ENCODE assay signal across 10 cellular contexts in the genomic region with DNA sequence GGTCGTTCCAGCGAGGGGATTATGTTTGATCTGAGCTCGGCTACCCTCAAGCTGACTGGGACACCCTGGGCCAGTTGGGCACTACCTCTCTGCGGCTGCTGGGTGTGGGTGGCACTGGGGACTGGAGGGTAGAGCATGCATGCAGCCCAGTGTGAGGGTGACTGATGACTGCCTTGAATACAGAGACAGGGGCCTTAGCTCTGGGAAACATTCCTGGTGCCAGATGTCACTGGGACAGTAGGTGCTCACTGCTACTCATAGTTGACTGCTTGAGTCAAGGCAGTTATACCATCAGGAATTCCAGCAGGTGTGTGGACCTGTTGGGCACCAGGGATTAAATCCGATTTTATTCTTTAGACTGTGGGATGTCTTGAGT. TPM values are rescaled to one million over a fixed set of nuclear protein-coding genes. Genes with fewer than 3 reads are reported as not detected.
A peak's percentile ranks its signal among the peaks of the same experiment; 100 is the strongest.
DNase-seq lines count a peak whose midpoint lies in the region; ATAC-seq, FAIRE-seq and TF ChIP-seq lines count a peak whose summit lies in the region.
"Had no signal": no experiment of that assay in that cellular context is flagged by ENCODE, and none has a peak within 500 bp of the region (broad histone marks: within the 10 kb centered on the region; RNA-seq: fewer than 3 reads in every experiment).

No MANE protein-coding gene starts in this region.

- peaks cover 16% of the 10 kb centered on the region for H3K79me2 ChIP-seq in SK-N-SH (ENCODE audit: insufficient read depth)

- no peaks in the 10 kb centered on the region for H3K9me3 ChIP-seq in SK-N-SH

- CTCF ChIA-PET in SK-N-SH (lab: Yijun Ruan, JAX) = interaction anchor here (0.7 to 1.2 kb wide), 4 partner anchors 10 to 29 kb away, joined by 3 to 5 read pairs (median 4); no protein-coding TSS in a partner anchor

- TF ChIP-seq EP300 in SK-N-SH (IDR thresholded peaks at IDR 0.05; ENCODE audit: borderline replicate concordance in 1 of 2, low read depth in 1 of 2, low read length in 1 of 2) = no peak

- ATAC-seq in stimulated activated memory B cell treated with anti-CD40 and anti-IgM and Interleukin-4, amounts not matched to agents 10 μg/mL and 1 μg/mL and 100 μg/mL, for 72 hours = no peak

- H2AFZ ChIP-seq in SK-N-SH (ENCODE audit: low read depth) = peak overlapping the region; percentile 99

- peaks cover 32% of the 10 kb centered on the region for H3K4me1 Mint-ChIP-seq in activated T-cell treated with anti-CD3 and anti-CD28 coated beads, Interleukin-2, amount 50 U/mL, for 24 hours (ENCODE audit: low read depth)
- peaks cover 19% of the 10 kb centered on the region for H3K4me1 Mint-ChIP-seq in glutamatergic neuron (ENCODE audit: low read depth, unreplicated experiment)
- peaks cover 55% of the 10 kb centered on the region for H3K4me1 Mint-ChIP-seq in stimulated activated memory B cell treated with anti-CD40 and anti-IgM and Interleukin-4, amounts not matched to agents 10 μg/mL and 1 μg/mL and 100 μg/mL, for 72 hours

- H3K27me3 Mint-ChIP-seq in activated T-cell treated with anti-CD3 and anti-CD28 coated beads, Interleukin-2, amount 50 U/mL, for 24 hours = peaks cover 98% of the 10 kb centered on the region
- peaks cover 57% of the 10 kb centered on the region for H3K27me3 Mint-ChIP-seq in glutamatergic neuron (ENCODE audit: unreplicated experiment)
- H3K27me3 Mint-ChIP-seq in stimulated activated memory B cell treated with anti-CD40 and anti-IgM and Interleukin-4, amounts not matched to agents 10 μg/mL and 1 μg/mL and 100 μg/mL, for 72 hours = peaks cover 99% of the 10 kb centered on the region

- H4K20me1 ChIP-seq in SK-N-SH (ENCODE audit: insufficient read depth) = no peaks in the 10 kb centered on the region; the same call in 1 of the 2 replicates

- H3K27me3 ChIP-seq in SK-N-SH (ENCODE audit: insufficient read depth) = no peaks in the 10 kb centered on the region

- no peak for TF ChIP-seq RAD21 in SK-N-SH (IDR thresholded peaks at IDR 0.05; ENCODE audit: low read length)

- H3K4me3 ChIP-seq in SK-N-SH (ENCODE audit: low read depth in 2 of 2, low read length in 1 of 2) = peak overlapping the region; percentile 84 to 99

- no peak for DNase-seq in activated T-cell treated with anti-CD3 and anti-CD28 coated beads, Interleukin-2, amount 50 U/mL, for 24 hours
- no peak for DNase-seq in activated T-cell treated with anti-CD3 and anti-CD28 coated beads, Interleukin-2, amount 50 U/mL, for 48 hours
- DNase-seq in SK-N-SH = peak; percentile 64
- no peak for DNase-seq in glutamatergic neuron
- DNase-seq in NCI-H1930 (lab: John Stamatoyannopoulos, UW) = no peak
- no peak for DNase-seq in CD1c-positive myeloid dendritic cell (ENCODE audit: extremely low spot score)
- DNase-seq in frontal cortex (ENCODE audit: low spot score in 2 of 2) = no peak
- DNase-seq: activated CD4-positive, CD25-positive, alpha-beta regulatory T cell had no signal

- H3K4me2 ChIP-seq in SK-N-SH = peak overlapping the region; percentile 100

- H3K9me2 ChIP-seq in SK-N-SH = no peaks in the 10 kb centered on the region

- H3K36me3 ChIP-seq in SK-N-SH (replicated peaks in 1 of 2; ENCODE audit: control insufficient read depth in 1 of 2, insufficient read depth in 2 of 2, low read length in 1 of 2) = peaks cover 0 to 12% of the 10 kb centered on the region in 2 experiments

- H3K4me3 Mint-ChIP-seq in activated T-cell treated with anti-CD3 and anti-CD28 coated beads, Interleukin-2, amount 50 U/mL, for 24 hours = peak overlapping the region; percentile 3
- peak overlapping the region; percentile 98 for H3K4me3 Mint-ChIP-seq in glutamatergic neuron (ENCODE audit: unreplicated experiment)
- H3K4me3 Mint-ChIP-seq in stimulated activated memory B cell treated with anti-CD40 and anti-IgM and Interleukin-4, amounts not matched to agents 10 μg/mL and 1 μg/mL and 100 μg/mL, for 72 hours = peak overlapping the region; percentile 26

- H3K9ac ChIP-seq in SK-N-SH = peak overlapping the region; percentile 87

- TF ChIP-seq CTCF in SK-N-SH (IDR thresholded peaks at IDR 0.05) (no peak), glutamatergic neuron (IDR thresholded peaks at IDR 0.05; ENCODE audit: partially characterized antibody, unreplicated experiment) (no peak)

- H3K27ac ChIP-seq in SK-N-SH (ENCODE audit: low read depth in 2 of 2, low read length in 1 of 2) = peak overlapping the region; percentile 65 to 67

- FAIRE-seq in frontal cortex (lab: Jason Lieb, UNC) = no peak

- WGBS in SK-N-SH (ENCODE audit: low lambda C conversion rate) = 28% methylated on average over 5 of the region's 5 CpGs

- no peak overlapping the region for H3K27ac Mint-ChIP-seq in activated T-cell treated with anti-CD3 and anti-CD28 coated beads, Interleukin-2, amount 50 U/mL, for 24 hours
- peak overlapping the region; percentile 33 for H3K27ac Mint-ChIP-seq in glutamatergic neuron (ENCODE audit: unreplicated experiment)
- peak overlapping the region; percentile 16 for H3K27ac Mint-ChIP-seq in stimulated activated memory B cell treated with anti-CD40 and anti-IgM and Interleukin-4, amounts not matched to agents 10 μg/mL and 1 μg/mL and 100 μg/mL, for 72 hours

- H3F3A ChIP-seq in SK-N-SH (replicated peaks; ENCODE audit: insufficient read depth) = peaks cover 3% of the 10 kb centered on the region

- POLR2A ChIA-PET in SK-N-SH (lab: Yijun Ruan, JAX) = interaction anchor here (0.5 to 1.0 kb wide), 3 partner anchors 19 to 1633 kb away, joined by 3 to 4 read pairs (median 4); no protein-coding TSS in a partner anchor

- no peaks in the 10 kb centered on the region for H3K36me3 Mint-ChIP-seq in activated T-cell treated with anti-CD3 and anti-CD28 coated beads, Interleukin-2, amount 50 U/mL, for 24 hours (ENCODE audit: low read depth)
- H3K36me3 Mint-ChIP-seq in glutamatergic neuron (ENCODE audit: unreplicated experiment) = no peaks in the 10 kb centered on the region
- H3K36me3 Mint-ChIP-seq in stimulated activated memory B cell treated with anti-CD40 and anti-IgM and Interleukin-4, amounts not matched to agents 10 μg/mL and 1 μg/mL and 100 μg/mL, for 72 hours = no peaks in the 10 kb centered on the region

- no peaks in the 10 kb centered on the region for H3K9me3 Mint-ChIP-seq in activated T-cell treated with anti-CD3 and anti-CD28 coated beads, Interleukin-2, amount 50 U/mL, for 24 hours
- peaks cover 25% of the 10 kb centered on the region for H3K9me3 Mint-ChIP-seq in glutamatergic neuron (ENCODE audit: unreplicated experiment)
- no peaks in the 10 kb centered on the region for H3K9me3 Mint-ChIP-seq in stimulated activated memory B cell treated with anti-CD40 and anti-IgM and Interleukin-4, amounts not matched to agents 10 μg/mL and 1 μg/mL and 100 μg/mL, for 72 hours

- peaks cover 0 to 16% of the 10 kb centered on the region in 2 experiments; a peak in 2 of 4 replicates for H3K4me1 ChIP-seq in SK-N-SH (ENCODE audit: control insufficient read depth in 1 of 2, insufficient read depth in 2 of 2, low read depth in 1 of 2, low read length in 1 of 2)

TF ChIP-seq in SK-N-SH, 30 proteins besides CTCF, POLR2A, EP300 and RAD21:
- TF ChIP-seq, protein P1, sequence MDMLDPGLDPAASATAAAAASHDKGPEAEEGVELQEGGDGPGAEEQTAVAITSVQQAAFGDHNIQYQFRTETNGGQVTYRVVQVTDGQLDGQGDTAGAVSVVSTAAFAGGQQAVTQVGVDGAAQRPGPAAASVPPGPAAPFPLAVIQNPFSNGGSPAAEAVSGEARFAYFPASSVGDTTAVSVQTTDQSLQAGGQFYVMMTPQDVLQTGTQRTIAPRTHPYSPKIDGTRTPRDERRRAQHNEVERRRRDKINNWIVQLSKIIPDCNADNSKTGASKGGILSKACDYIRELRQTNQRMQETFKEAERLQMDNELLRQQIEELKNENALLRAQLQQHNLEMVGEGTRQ (IDR thresholded peaks at IDR 0.05; ENCODE audit: borderline replicate concordance, low read depth, low read length) = no peak
- TF ChIP-seq TEAD4 (IDR thresholded peaks at IDR 0.05; ENCODE audit: borderline replicate concordance, insufficient read depth) (no peak), MXI1 (IDR thresholded peaks at IDR 0.05; ENCODE audit: low read depth, low read length) (peak; percentile 52; the same call in 1 of the 2 replicates), EZH2phosphoT487 (IDR thresholded peaks at IDR 0.05; ENCODE audit: borderline replicate concordance, low read depth) (no peak), NFIC (IDR thresholded peaks at IDR 0.05; ENCODE audit: borderline replicate concordance) (no peak)
TF ChIP-seq in SK-N-SH: peak in this region for 1.

RNA-seq across cellular contexts. Expression of a gene that starts 1.7 kb away (rescaled TPM):
- 4.3 and 4.4 TPM in 2 replicates for polyA plus RNA-seq in SK-N-SH (2012; rRNA removed)
- polyA plus RNA-seq in SK-N-SH (2012; cell fraction: cytosol; rRNA removed) = 1.7 TPM in 2 replicates
- polyA plus RNA-seq in SK-N-SH (2012; cell fraction: nucleus; rRNA removed) = 21.9 and 23.7 TPM in 2 replicates
- total RNA-seq in glutamatergic neuron (ENCODE audit: unreplicated experiment) (3.6 TPM), frontal cortex (not detected)
- total RNA-seq: lung microvascular endothelial cell had no signal

RNA-seq across cellular contexts. Expression of a gene that starts 33.6 kb away (rescaled TPM):
- 4.9 and 6.1 TPM in 2 replicates for polyA plus RNA-seq in SK-N-SH (2012; rRNA removed)
- polyA plus RNA-seq in SK-N-SH (2012; cell fraction: cytosol; rRNA removed) = 0.31 and 1.3 TPM in 2 replicates
- 60.6 and 71.8 TPM in 2 replicates for polyA plus RNA-seq in SK-N-SH (2012; cell fraction: nucleus; rRNA removed)
- not detected for total RNA-seq in glutamatergic neuron (ENCODE audit: unreplicated experiment)
- not detected for total RNA-seq in frontal cortex
- total RNA-seq: lung microvascular endothelial cell had no signal

Comparison
In these comparisons a context has a peak if more than half of its experiments do, and no peak if none do; other contexts are left out.
1. H3K4me3 Mint-ChIP-seq: peak in every context shown above with its lines; median percentile 98 in glutamatergic neuron; 26 in stimulated activated memory B cell treated with anti-CD40 and anti-IgM and Interleukin-4, amounts not matched to agents 10 μg/mL and 1 μg/mL and 100 μg/mL, for 72 hours; 3 in activated T-cell treated with anti-CD3 and anti-CD28 coated beads, Interleukin-2, amount 50 U/mL, for 24 hours.